30 cellular contexts compared by ENCODE assay signal in genomic region chr19:28319918-28320317, GRCh38.
"Had no signal": no experiment of that assay in that cellular context is flagged by ENCODE, and none has a peak within 500 bp of the region (broad histone marks: within the 10 kb centered on the region; RNA-seq: fewer than 3 reads in every experiment).

No MANE protein-coding gene starts in this region.

- FAIRE-seq: bronchial epithelial cell, TTC549 had no signal

- H3K4me3 ChIP-seq: ascending aorta, cardiac muscle cell had no signal

- DNase-seq: activated B cell treated with CpG ODN at 0.5 μM for 24 hours; activated CD4-positive, alpha-beta memory T cell treated with anti-CD3 and anti-CD28 coated beads for 36 hours; activated CD4-positive, alpha-beta T cell treated with anti-CD3 and anti-CD28 coated beads for 4 hours; activated CD4-positive, alpha-beta T cell treated with anti-CD3 and anti-CD28 coated beads, Interleukin-2, amount 10 ng/mL, durations not matched to agents 24 days and 14 days; activated CD4-positive, alpha-beta T cell treated with anti-CD3 and anti-CD28 coated beads, Interleukin-2, amount 50 U/mL, for 1 hour; activated CD4-positive, alpha-beta T cell treated with anti-CD3 and anti-CD28 coated beads, Interleukin-2, amount 50 U/mL, for 4 hours; activated CD4-positive, CD25-positive, alpha-beta regulatory T cell treated with anti-CD3 and anti-CD28 coated beads, Interleukin-2, amount 50 U/mL, for 72 hours; activated CD8-positive, alpha-beta memory T cell treated with anti-CD3 and anti-CD28 coated beads, Interleukin-2, amount 50 U/mL, for 4 hours; activated CD8-positive, alpha-beta T cell treated with anti-CD3 and anti-CD28 coated beads for 36 hours; activated effector memory CD4-positive, alpha-beta T cell treated with anti-CD3 and anti-CD28 coated beads, Interleukin-2, amount 50 U/mL, for 16 hours; activated gamma-delta T cell treated with Interleukin-2 at 50 U/mL for 16 hours; activated naive CD4-positive, alpha-beta T cell; activated naive CD4-positive, alpha-beta T cell treated with anti-CD3 and anti-CD28 coated beads, Interleukin-2, amount 10 ng/mL, durations not matched to agents 7 days and 5 days; activated naive CD8-positive, alpha-beta T cell treated with anti-CD3 and anti-CD28 coated beads, Interleukin-2, amount 10 ng/mL, durations not matched to agents 7 days and 5 days; activated naive CD8-positive, alpha-beta T cell treated with anti-CD3 and anti-CD28 coated beads, Interleukin-2, amount 50 U/mL, for 24 hours; activated T-cell treated with anti-CD3 and anti-CD28 coated beads for 4 hours; activated T-cell treated with anti-CD3 and anti-CD28 coated beads, Interleukin-2, amount 50 U/mL, for 1 hour; activated T-cell treated with anti-CD3 and anti-CD28 coated beads, Interleukin-2, amount 50 U/mL, for 4 hours; activated T-cell treated with anti-CD3 and anti-CD28 coated beads, Interleukin-2, amount 50 U/mL, for 72 hours; amygdala; anterior cingulate cortex; caudate nucleus; T-helper 1 cell; T-helper 2 cell; T-helper 9 cell had no signal

- H3K4me1 ChIP-seq: ascending aorta had no signal

- H3K36me3 ChIP-seq: ascending aorta, cardiac muscle cell had no signal

- H3K9me3 ChIP-seq: ascending aorta had no signal

- H3K27ac ChIP-seq: ascending aorta, cardiac muscle cell, VCaP had no signal

- H3K27me3 ChIP-seq: ascending aorta, cardiac muscle cell had no signal
